In genomic region chr17:61539728-61540127, GRCh38 we compare ENCODE assay signal across 12 cellular contexts. TPM values are rescaled to one million over a fixed set of nuclear protein-coding genes. Genes with fewer than 3 reads are reported as not detected.
"Had no signal": no experiment of that assay in that cellular context is flagged by ENCODE, and none has a peak within 500 bp of the region (broad histone marks: within the 10 kb centered on the region; RNA-seq: fewer than 3 reads in every experiment).

No MANE protein-coding gene starts in this region.

RNA-seq across cellular contexts. Expression of gene NACA2, which starts 51.3 kb away (rescaled TPM):
- total RNA-seq: activated B cell treated with CpG ODN at 0.5 μM for 24 hours; activated CD4-positive, alpha-beta memory T cell treated with anti-CD3 and anti-CD28 coated beads for 36 hours; activated CD4-positive, alpha-beta memory T cell treated with anti-CD3 and anti-CD28 coated beads, Interleukin-2, amount 10 ng/mL, durations not matched to agents 7 days and 5 days; activated CD4-positive, alpha-beta T cell treated with anti-CD3 and anti-CD28 coated beads for 36 hours; activated CD4-positive, alpha-beta T cell treated with anti-CD3 and anti-CD28 coated beads, Interleukin-2, amount 10 ng/mL, durations not matched to agents 24 days and 14 days; activated CD8-positive, alpha-beta memory T cell treated with anti-CD3 and anti-CD28 coated beads for 36 hours; activated CD8-positive, alpha-beta memory T cell treated with anti-CD3 and anti-CD28 coated beads, Interleukin-2, amount 10 ng/mL, durations not matched to agents 7 days and 5 days; activated CD8-positive, alpha-beta T cell treated with anti-CD3 and anti-CD28 coated beads for 36 hours; activated CD8-positive, alpha-beta T cell treated with anti-CD3 and anti-CD28 coated beads, Interleukin-2, amount 10 ng/mL, durations not matched to agents 7 days and 5 days; T-helper 17 cell; T-helper 2 cell treated with Interferon-gamma antibody and Interleukin-4, amounts not matched to agents 100 ng/mL and 5 ng/mL, for 36 hours; WTC11 had no signal
